ENCODE assay signal across 8 cellular contexts in the genomic region with DNA sequence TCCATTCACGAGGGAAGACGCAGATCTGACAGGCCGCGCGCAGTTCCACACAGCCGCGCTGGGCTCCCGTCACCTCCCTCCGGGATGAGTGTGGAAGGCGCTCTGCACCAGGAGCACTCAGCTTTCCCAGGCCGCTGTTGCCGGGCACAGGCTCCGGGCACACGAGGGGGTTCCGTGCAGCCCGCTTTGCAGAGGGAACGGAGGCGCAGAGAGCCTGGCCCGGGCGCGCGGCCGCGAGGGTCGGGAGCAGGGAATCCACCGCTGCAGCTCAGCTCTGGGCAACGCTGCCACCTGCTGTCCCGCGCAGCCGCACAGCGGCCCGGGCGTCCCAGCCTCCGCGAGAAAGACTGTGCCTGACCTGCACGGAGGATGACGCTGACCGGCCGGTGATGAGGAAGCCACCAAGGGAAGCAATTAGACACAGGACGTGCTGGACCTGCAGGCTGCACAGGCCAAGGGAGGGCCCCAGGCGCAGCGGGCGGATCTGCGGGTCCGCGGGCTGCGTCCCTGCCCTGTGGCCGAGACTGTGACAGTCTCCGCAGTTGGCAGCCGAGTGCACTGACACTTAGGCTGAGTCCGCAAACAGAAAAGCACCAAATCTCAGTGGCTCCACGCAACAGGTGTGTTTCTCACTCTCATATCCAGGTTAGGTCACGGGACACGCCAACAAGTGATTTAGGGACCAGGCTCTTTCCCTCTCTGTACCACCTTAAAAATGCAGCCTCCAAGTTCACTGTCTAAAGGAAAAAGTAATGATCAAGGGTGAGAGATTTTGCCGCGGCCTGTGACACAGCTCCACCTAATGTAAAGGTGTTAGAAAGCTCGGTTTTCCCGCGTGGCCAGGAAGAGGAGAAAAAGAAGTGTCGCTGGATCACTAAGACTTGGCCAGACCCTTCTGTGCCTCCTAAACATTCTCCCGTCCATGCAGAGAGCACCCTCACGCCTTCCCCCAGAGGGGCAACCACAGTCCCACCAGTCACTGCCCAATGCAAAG.
DNase-seq lines count a peak whose midpoint lies in the region; ATAC-seq and TF ChIP-seq lines count a peak whose summit lies in the region.

No MANE protein-coding gene starts in this region.

- H3K9ac ChIP-seq in ES-I3 (ENCODE audit: low read depth, low read length), result peak overlapping the region; percentile 61; the same call in 1 of the 2 replicates

- H3K4me1 ChIP-seq in ES-I3 (ENCODE audit: insufficient read depth, low read length), result no peaks in the 10 kb centered on the region

- no peaks in the 10 kb centered on the region for H3K36me3 ChIP-seq in ES-I3 (ENCODE audit: insufficient read depth, low read length)

- peaks cover 21% of the 10 kb centered on the region for H3K27me3 Mint-ChIP-seq in T-helper 2 cell treated with Interferon-gamma antibody and Interleukin-4, amounts not matched to agents 5 μg/mL and 100 μg/mL, for 36 hours (ENCODE audit: low read depth)
- peaks cover 59% of the 10 kb centered on the region for H3K27me3 Mint-ChIP-seq in nephron progenitor cell (ENCODE audit: low read depth, poor library complexity)
- peaks cover 16 to 29% (median 26%) of the 10 kb centered on the region in 3 donors for H3K27me3 Mint-ChIP-seq in CD14-positive monocyte (ENCODE audit: low read depth in 3 of 3)

- no peak overlapping the region for H3K4me3 ChIP-seq in fibroblast of mammary gland (ENCODE audit: control insufficient read depth, low read depth, low read length)

- intact Hi-C loops in CD14-positive monocyte (cut with micrococcal nuclease), result no loop called here

- no peak overlapping the region for H3K27ac Mint-ChIP-seq in T-helper 2 cell treated with Interferon-gamma antibody and Interleukin-4, amounts not matched to agents 5 μg/mL and 100 μg/mL, for 36 hours
- no peak overlapping the region for H3K27ac Mint-ChIP-seq in nephron progenitor cell
- H3K27ac Mint-ChIP-seq in CD14-positive monocyte, result no peak overlapping the region

- no peaks in the 10 kb centered on the region for H3K9me3 Mint-ChIP-seq in T-helper 2 cell treated with Interferon-gamma antibody and Interleukin-4, amounts not matched to agents 5 μg/mL and 100 μg/mL, for 36 hours
- peaks cover 11% of the 10 kb centered on the region for H3K9me3 Mint-ChIP-seq in nephron progenitor cell
- peaks cover 2 to 13% (median 6%) of the 10 kb centered on the region in 7 donors for H3K9me3 Mint-ChIP-seq in CD14-positive monocyte

- DNase-seq in HuH-7.5 (ENCODE audit: low spot score) (peak; percentile 93), fibroblast of mammary gland (ENCODE audit: low read depth) (peak; percentile 6), nephron progenitor cell (peak; percentile 85), CD14-positive monocyte (ENCODE audit: low spot score) (no peak)
- DNase-seq in T-helper 2 cell treated with Interferon-gamma antibody and Interleukin-4, amounts not matched to agents 5 μg/mL and 100 μg/mL, for 36 hours (ENCODE audit: low spot score), result no peak

- no peaks in the 10 kb centered on the region for H3K36me3 Mint-ChIP-seq in T-helper 2 cell treated with Interferon-gamma antibody and Interleukin-4, amounts not matched to agents 5 μg/mL and 100 μg/mL, for 36 hours (ENCODE audit: low read depth)
- no peaks in the 10 kb centered on the region for H3K36me3 Mint-ChIP-seq in nephron progenitor cell (ENCODE audit: low read depth)
- no peaks in the 10 kb centered on the region for H3K36me3 Mint-ChIP-seq in CD14-positive monocyte

- no peak for TF ChIP-seq CTCF in fibroblast of mammary gland (conservative IDR thresholded peaks at IDR 0.05; ENCODE audit: control insufficient read depth, insufficient read depth, low read depth, low read length)
- TF ChIP-seq CTCF in nephron progenitor cell (IDR thresholded peaks at IDR 0.05), result peak; percentile 29
- no peak for TF ChIP-seq CTCF in CD14-positive monocyte (IDR thresholded peaks at IDR 0.05)

- H3K4me3 Mint-ChIP-seq in T-helper 2 cell treated with Interferon-gamma antibody and Interleukin-4, amounts not matched to agents 5 μg/mL and 100 μg/mL, for 36 hours, result peak overlapping the region; percentile 44
- H3K4me3 Mint-ChIP-seq in nephron progenitor cell, result peak overlapping the region; percentile 90
- peak overlapping the region in 1 of 2 donors; percentile 74 for H3K4me3 Mint-ChIP-seq in CD14-positive monocyte

- H3K4me1 Mint-ChIP-seq in T-helper 2 cell treated with Interferon-gamma antibody and Interleukin-4, amounts not matched to agents 5 μg/mL and 100 μg/mL, for 36 hours (ENCODE audit: low read depth), result peaks cover 2% of the 10 kb centered on the region
- H3K4me1 Mint-ChIP-seq in nephron progenitor cell (peaks cover 21% of the 10 kb centered on the region), CD14-positive monocyte (no peaks in the 10 kb centered on the region)

- peak; percentile 88 for ATAC-seq in GM21367 (IDR thresholded peaks at IDR 0.05; ENCODE audit: unreplicated experiment)
- no peak for ATAC-seq in HG02571 (IDR thresholded peaks at IDR 0.05; ENCODE audit: unreplicated experiment)

- H3K9me3 ChIP-seq in ES-I3 (ENCODE audit: control insufficient read depth, insufficient read depth, low read length), result no peaks in the 10 kb centered on the region

Comparison
In these comparisons a context has a peak if more than half of its experiments do, and no peak if none do; other contexts are left out.
1. DNase-seq: peak in HuH-7.5 (single experiment), fibroblast of mammary gland (single experiment) and nephron progenitor cell (single experiment); none in T-helper 2 cell treated with Interferon-gamma antibody and Interleukin-4, amounts not matched to agents 5 μg/mL and 100 μg/mL, for 36 hours (single experiment) and CD14-positive monocyte (single experiment).